In genomic region chr6:50077385-50077784, GRCh38 we compare ENCODE assay signal across 9 cellular contexts. TPM values are rescaled to one million over a fixed set of nuclear protein-coding genes. Genes with fewer than 3 reads are reported as not detected.
"Had no signal": no experiment of that assay in that cellular context is flagged by ENCODE, and none has a peak within 500 bp of the region (broad histone marks: within the 10 kb centered on the region; RNA-seq: fewer than 3 reads in every experiment).

No MANE protein-coding gene starts in this region.

- DNase-seq: H9, HCEC 1CT, KBM-7 had no signal

- FAIRE-seq: H1, HepG2 had no signal

- H3K27ac ChIP-seq: HL-60 had no signal

- H3K4me3 ChIP-seq: GM23338 had no signal

- ATAC-seq: GM23338, HepG2 had no signal

RNA-seq across cellular contexts. Expression of gene DEFB112, which starts 27.7 kb away (rescaled TPM):
- total RNA-seq: GM23338, H1, H9, HepG2, HT1080 had no signal
- polyA plus RNA-seq: GM23338, H1, HepG2, IgD-negative memory B cell had no signal

RNA-seq across cellular contexts. Expression of gene DEFB110, which starts 55.6 kb away (rescaled TPM):
- total RNA-seq: GM23338, H1, H9, HepG2, HT1080 had no signal
- polyA plus RNA-seq: GM23338, H1, HepG2, IgD-negative memory B cell had no signal
